8 cellular contexts compared by ENCODE assay signal in genomic region chr17:38852771-38853291, GRCh38. TPM values are rescaled to one million over a fixed set of nuclear protein-coding genes. Genes with fewer than 3 reads are reported as not detected.
A peak's percentile ranks its signal among the peaks of the same experiment; 100 is the strongest.
DNase-seq lines count a peak whose midpoint lies in the region; ATAC-seq and TF ChIP-seq lines count a peak whose summit lies in the region.

No MANE protein-coding gene starts in this region.

- no peaks in the 10 kb centered on the region for H3K27me3 ChIP-seq in NT2/D1 (ENCODE audit: insufficient read depth, insufficient read length)

- H3K36me3 ChIP-seq in NT2/D1 (ENCODE audit: insufficient read depth, insufficient read length, low read length) (peaks cover 55% of the 10 kb centered on the region), mesodermal cell (ENCODE audit: control insufficient read depth, insufficient read depth, low read length) (peaks cover 53% of the 10 kb centered on the region)

- ATAC-seq in GM21526 (IDR thresholded peaks at IDR 0.05; ENCODE audit: low FRiP score, unreplicated experiment) (no peak), GM21515 (IDR thresholded peaks at IDR 0.05; ENCODE audit: unreplicated experiment) (no peak)

- peak; percentile 37 for DNase-seq in ELR (ENCODE audit: low read depth)
- no peak for DNase-seq in NT2/D1 (ENCODE audit: low read depth, low spot score)
- DNase-seq in choroid plexus epithelial cell (ENCODE audit: low read depth), result peak; percentile 33
- no peak for DNase-seq in kidney glomerular epithelial cell (lab: John Stamatoyannopoulos, UW)
- DNase-seq in OCI-M2 (lab: John Stamatoyannopoulos, UW; ENCODE audit: unreplicated experiment), result no peak

- H3K4me3 ChIP-seq in NT2/D1 (ENCODE audit: insufficient read length, low read depth) (peak overlapping the region; percentile 96), choroid plexus epithelial cell (ENCODE audit: low read depth, low read length) (peak overlapping the region; percentile 87), mesodermal cell (ENCODE audit: extremely low read depth, insufficient read depth, low read length, poor library complexity, severe bottlenecking) (peak overlapping the region; percentile 74)

- H3K9me3 ChIP-seq in NT2/D1 (ENCODE audit: insufficient read depth, low read length), result no peaks in the 10 kb centered on the region
- H3K9me3 ChIP-seq in mesodermal cell (ENCODE audit: control insufficient read depth, low read length), result no peaks in the 10 kb centered on the region

- no peak for TF ChIP-seq CTCF in choroid plexus epithelial cell (conservative IDR thresholded peaks at IDR 0.05; ENCODE audit: low read depth, low read length)

- peak overlapping the region; percentile 90 for H3K9ac ChIP-seq in NT2/D1 (ENCODE audit: insufficient read length, low read depth)

- WGBS in mesodermal cell (ENCODE audit: insufficient coverage in 2 of 2), 2 experiments, result 0 to 1% methylated on average over 14 to 15 of the region's 19 CpGs

- H3K27ac ChIP-seq in mesodermal cell (ENCODE audit: low read depth, low read length, severe bottlenecking), result peak overlapping the region; percentile 98

- peaks cover 2% of the 10 kb centered on the region for H3K4me1 ChIP-seq in NT2/D1 (ENCODE audit: insufficient read depth, insufficient read length)
- H3K4me1 ChIP-seq in mesodermal cell (ENCODE audit: control insufficient read depth, insufficient read depth, low read length, poor library complexity, severe bottlenecking), result no peaks in the 10 kb centered on the region

RNA-seq across cellular contexts. Expression of gene RPL23, which starts 0.7 kb away (rescaled TPM):
- 2,211 TPM for polyA plus RNA-seq in mesodermal cell (2013, experiment 1 of 2)
- 2,367 TPM for polyA plus RNA-seq in mesodermal cell (2013, experiment 2 of 2)

RNA-seq across cellular contexts. Expression of gene LASP1, which starts 17.0 kb away (rescaled TPM):
- 151 TPM for polyA plus RNA-seq in mesodermal cell (2013, experiment 1 of 2)
- polyA plus RNA-seq in mesodermal cell (2013, experiment 2 of 2), result 139 TPM

RNA-seq across cellular contexts. Expression of gene CWC25, which starts 27.7 kb away (rescaled TPM):
- 17.7 TPM for polyA plus RNA-seq in mesodermal cell (2013, experiment 1 of 2)
- 15.8 TPM for polyA plus RNA-seq in mesodermal cell (2013, experiment 2 of 2)

RNA-seq across cellular contexts. Expression of gene PIP4K2B, which starts 53.5 kb away (rescaled TPM):
- 48.8 TPM for polyA plus RNA-seq in mesodermal cell (2013, experiment 1 of 2)
- polyA plus RNA-seq in mesodermal cell (2013, experiment 2 of 2), result 39.8 TPM

Comparison
In these comparisons a context has a peak if more than half of its experiments do, and no peak if none do; other contexts are left out.
1. DNase-seq: peak in ELR (single experiment) and choroid plexus epithelial cell (single experiment); none in NT2/D1 (single experiment), kidney glomerular epithelial cell (single experiment) and OCI-M2 (single experiment).
2. Peak in every context shown above with its lines, with median percentiles within 50 percentile points of each other: H3K4me3 ChIP-seq.